17 cellular contexts compared by ENCODE assay signal in the genomic region with DNA sequence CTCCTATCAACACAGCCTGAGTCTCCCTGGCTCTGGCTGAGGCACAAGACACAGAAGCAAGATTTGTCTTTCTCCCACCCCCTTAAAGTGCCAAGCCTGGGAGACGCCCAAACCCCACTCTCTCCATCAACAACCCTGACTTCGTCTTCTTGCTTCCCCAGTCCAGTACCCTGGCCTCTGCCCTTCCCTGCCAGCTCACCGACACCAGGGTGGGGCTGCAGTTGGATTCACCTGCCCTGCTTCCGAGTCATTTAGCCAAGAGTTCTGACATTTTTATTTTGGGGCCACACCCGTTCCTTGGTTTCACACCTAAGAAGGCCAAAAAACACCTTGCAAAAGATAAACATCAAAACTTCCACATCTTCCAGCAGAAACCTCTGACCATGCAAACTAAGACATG. TPM values are rescaled to one million over a fixed set of nuclear protein-coding genes. Genes with fewer than 3 reads are reported as not detected.
DNase-seq lines count a peak whose midpoint lies in the region; ATAC-seq and TF ChIP-seq lines count a peak whose summit lies in the region.
"Had no signal": no experiment of that assay in that cellular context is flagged by ENCODE, and none has a peak within 500 bp of the region (broad histone marks: within the 10 kb centered on the region; RNA-seq: fewer than 3 reads in every experiment).

No MANE protein-coding gene starts in this region.

- H3K4me1 Mint-ChIP-seq in activated naive CD8-positive, alpha-beta T cell treated with anti-CD3 and anti-CD28 coated beads for 36 hours: peaks cover 11% of the 10 kb centered on the region
- H3K4me1 Mint-ChIP-seq in activated naive CD8-positive, alpha-beta T cell treated with anti-CD3 and anti-CD28 coated beads, Interleukin-2, amount 50 U/mL, for 24 hours: peaks cover 12% of the 10 kb centered on the region
- peaks cover 18% of the 10 kb centered on the region for H3K4me1 Mint-ChIP-seq in activated naive CD8-positive, alpha-beta T cell treated with anti-CD3 and anti-CD28 coated beads, Interleukin-2, amount 10 ng/mL, durations not matched to agents 7 days and 5 days
- H3K4me1 Mint-ChIP-seq: neural progenitor cell had no signal

- H3K9me3 ChIP-seq in right lobe of liver (no peaks in the 10 kb centered on the region), suprapubic skin (no peaks in the 10 kb centered on the region), left ventricle myocardium inferior (replicated peaks) (no peaks in the 10 kb centered on the region)
- H3K9me3 ChIP-seq: adrenal gland had no signal

- no peak overlapping the region for H3K4me3 Mint-ChIP-seq in activated naive CD8-positive, alpha-beta T cell treated with anti-CD3 and anti-CD28 coated beads for 36 hours
- H3K4me3 Mint-ChIP-seq in activated naive CD8-positive, alpha-beta T cell treated with anti-CD3 and anti-CD28 coated beads, Interleukin-2, amount 50 U/mL, for 24 hours: no peak overlapping the region
- H3K4me3 Mint-ChIP-seq in activated naive CD8-positive, alpha-beta T cell treated with anti-CD3 and anti-CD28 coated beads, Interleukin-2, amount 10 ng/mL, durations not matched to agents 7 days and 5 days: no peak overlapping the region
- H3K4me3 Mint-ChIP-seq: neural progenitor cell had no signal

- H3K36me3 ChIP-seq in right lobe of liver (peaks cover 0 to 6% (median 0%) of the 10 kb centered on the region in 4 donors), suprapubic skin (peaks cover 13% of the 10 kb centered on the region), left ventricle myocardium inferior (peaks cover 19% of the 10 kb centered on the region)
- H3K36me3 ChIP-seq: adrenal gland, neural progenitor cell had no signal

- H3K9me3 Mint-ChIP-seq in activated naive CD8-positive, alpha-beta T cell treated with anti-CD3 and anti-CD28 coated beads for 36 hours: no peaks in the 10 kb centered on the region
- H3K9me3 Mint-ChIP-seq in activated naive CD8-positive, alpha-beta T cell treated with anti-CD3 and anti-CD28 coated beads, Interleukin-2, amount 50 U/mL, for 24 hours: no peaks in the 10 kb centered on the region
- no peaks in the 10 kb centered on the region for H3K9me3 Mint-ChIP-seq in activated naive CD8-positive, alpha-beta T cell treated with anti-CD3 and anti-CD28 coated beads, Interleukin-2, amount 10 ng/mL, durations not matched to agents 7 days and 5 days
- H3K9me3 Mint-ChIP-seq: neural progenitor cell had no signal

- H3K36me3 Mint-ChIP-seq in activated naive CD8-positive, alpha-beta T cell treated with anti-CD3 and anti-CD28 coated beads for 36 hours: no peaks in the 10 kb centered on the region
- peaks cover 5% of the 10 kb centered on the region for H3K36me3 Mint-ChIP-seq in activated naive CD8-positive, alpha-beta T cell treated with anti-CD3 and anti-CD28 coated beads, Interleukin-2, amount 50 U/mL, for 24 hours (ENCODE audit: low read depth)
- peaks cover 6% of the 10 kb centered on the region for H3K36me3 Mint-ChIP-seq in activated naive CD8-positive, alpha-beta T cell treated with anti-CD3 and anti-CD28 coated beads, Interleukin-2, amount 10 ng/mL, durations not matched to agents 7 days and 5 days

- POLR2A ChIA-PET in activated naive CD8-positive, alpha-beta T cell treated with anti-CD3 and anti-CD28 coated beads, Interleukin-2, amount 10 ng/mL, durations not matched to agents 7 days and 5 days (lab: Charles Lee): interaction anchor here (0.6 kb wide), 1 partner anchor 194 kb away, joined by 7 read pairs; no protein-coding TSS in a partner anchor

- H3K27ac ChIP-seq in right lobe of liver (peak overlapping the region in 2 of 3 donors; percentile 49 to 57), suprapubic skin (peak overlapping the region; percentile 22), left ventricle myocardium inferior (replicated peaks) (no peak overlapping the region)
- H3K27ac ChIP-seq: adrenal gland, foreskin keratinocyte, neural progenitor cell, WERI-Rb-1 had no signal

- WGBS in right lobe of liver (ENCODE audit: insufficient coverage, low coverage, low lambda C conversion rate, missing lambda C conversion rate): 83% methylated on average over 4 of the region's 5 CpGs
- WGBS in suprapubic skin: 70% methylated on average over 5 of the region's 5 CpGs

- intact Hi-C loops in right lobe of liver (cut with DNase I): no loop called here
- intact Hi-C loops in left ventricle myocardium inferior (cut with micrococcal nuclease): no loop called here

- no peaks in the 10 kb centered on the region for H3K27me3 ChIP-seq in right lobe of liver
- no peaks in the 10 kb centered on the region for H3K27me3 ChIP-seq in suprapubic skin
- no peaks in the 10 kb centered on the region for H3K27me3 ChIP-seq in left ventricle myocardium inferior (ENCODE audit: low read depth)
- H3K27me3 ChIP-seq: adrenal gland, foreskin keratinocyte, neural progenitor cell had no signal

- H3K4me1 ChIP-seq in right lobe of liver (peaks cover 0 to 34% (median 14%) of the 10 kb centered on the region in 4 donors), suprapubic skin (peaks cover 12% of the 10 kb centered on the region), left ventricle myocardium inferior (peaks cover 18% of the 10 kb centered on the region)
- H3K4me1 ChIP-seq: adrenal gland, foreskin keratinocyte, neural progenitor cell had no signal

- H3K4me3 ChIP-seq in right lobe of liver: no peak overlapping the region
- H3K4me3 ChIP-seq in suprapubic skin: no peak overlapping the region
- no peak overlapping the region for H3K4me3 ChIP-seq in left ventricle myocardium inferior
- H3K4me3 ChIP-seq: adrenal gland, lung, neural progenitor cell had no signal

- TF ChIP-seq POLR2A in right lobe of liver (IDR thresholded peaks at IDR 0.05) (no peak), suprapubic skin (IDR thresholded peaks at IDR 0.05) (no peak)

- H3K27ac Mint-ChIP-seq in activated naive CD8-positive, alpha-beta T cell treated with anti-CD3 and anti-CD28 coated beads for 36 hours: peak overlapping the region; percentile 57
- H3K27ac Mint-ChIP-seq in activated naive CD8-positive, alpha-beta T cell treated with anti-CD3 and anti-CD28 coated beads, Interleukin-2, amount 50 U/mL, for 24 hours: no peak overlapping the region
- H3K27ac Mint-ChIP-seq in activated naive CD8-positive, alpha-beta T cell treated with anti-CD3 and anti-CD28 coated beads, Interleukin-2, amount 10 ng/mL, durations not matched to agents 7 days and 5 days: peak overlapping the region; percentile 56
- H3K27ac Mint-ChIP-seq: neural progenitor cell had no signal

- no peak for ATAC-seq in activated naive CD8-positive, alpha-beta T cell treated with anti-CD3 and anti-CD28 coated beads, Interleukin-2, amount 50 U/mL, for 24 hours
- no peak for ATAC-seq in activated naive CD8-positive, alpha-beta T cell treated with anti-CD3 and anti-CD28 coated beads, Interleukin-2, amount 10 ng/mL, durations not matched to agents 7 days and 5 days (ENCODE audit: low read depth)
- peak in 1 of 4 donors; percentile 8 for ATAC-seq in right lobe of liver
- no peak for ATAC-seq in GM21526 (IDR thresholded peaks at IDR 0.05; ENCODE audit: low FRiP score, unreplicated experiment)
- ATAC-seq: foreskin keratinocyte had no signal

- no peak for TF ChIP-seq EP300 in suprapubic skin (IDR thresholded peaks at IDR 0.05)

- DNase-seq in activated naive CD8-positive, alpha-beta T cell treated with anti-CD3 and anti-CD28 coated beads for 36 hours: no peak
- DNase-seq in activated naive CD8-positive, alpha-beta T cell treated with anti-CD3 and anti-CD28 coated beads, Interleukin-2, amount 50 U/mL, for 24 hours: no peak
- no peak for DNase-seq in activated naive CD8-positive, alpha-beta T cell treated with anti-CD3 and anti-CD28 coated beads, Interleukin-2, amount 10 ng/mL, durations not matched to agents 7 days and 5 days
- DNase-seq in right lobe of liver (no peak), suprapubic skin (ENCODE audit: low spot score in 2 of 2) (no peak), left ventricle myocardium inferior (no peak), NCI-H1417 (lab: John Stamatoyannopoulos, UW) (no peak)
- DNase-seq: adrenal gland; caudate nucleus; foreskin keratinocyte; H7; NCI-H1436 treated with DMSO at 0.1 percent for 48 hours; stimulated activated CD4-positive, alpha-beta T cell treated with anti-CD3 and anti-CD28 coated beads, Interleukin-15, amount 100 ng/mL, for 24 hours; WERI-Rb-1 had no signal

- no peaks in the 10 kb centered on the region for H3K27me3 Mint-ChIP-seq in activated naive CD8-positive, alpha-beta T cell treated with anti-CD3 and anti-CD28 coated beads for 36 hours
- no peaks in the 10 kb centered on the region for H3K27me3 Mint-ChIP-seq in activated naive CD8-positive, alpha-beta T cell treated with anti-CD3 and anti-CD28 coated beads, Interleukin-2, amount 50 U/mL, for 24 hours
- H3K27me3 Mint-ChIP-seq in activated naive CD8-positive, alpha-beta T cell treated with anti-CD3 and anti-CD28 coated beads, Interleukin-2, amount 10 ng/mL, durations not matched to agents 7 days and 5 days: no peaks in the 10 kb centered on the region

- TF ChIP-seq CTCF in right lobe of liver (IDR thresholded peaks at IDR 0.05): no peak
- TF ChIP-seq CTCF in suprapubic skin (IDR thresholded peaks at IDR 0.05): no peak
- no peak for TF ChIP-seq CTCF in left ventricle myocardium inferior (IDR thresholded peaks at IDR 0.05; ENCODE audit: borderline replicate concordance)

RNA-seq across cellular contexts. Expression of gene GFOD2, which starts 41.7 kb away (rescaled TPM):
- total RNA-seq in activated naive CD8-positive, alpha-beta T cell treated with anti-CD3 and anti-CD28 coated beads for 36 hours: 10 to 100 TPM; 13.1 to 14.0 TPM
- 10 to 100 TPM; 12.5 to 14.2 TPM for total RNA-seq in activated naive CD8-positive, alpha-beta T cell treated with anti-CD3 and anti-CD28 coated beads, Interleukin-2, amount 10 ng/mL, durations not matched to agents 7 days and 5 days
- total RNA-seq in right lobe of liver: 10 to 100 TPM; 19.7 to 39.7 (median 24.6) TPM
- total RNA-seq in suprapubic skin: 10 to 100 TPM; 18.3 to 31.1 (median 25.9) TPM
- total RNA-seq in left ventricle myocardium inferior: 11.1 TPM

RNA-seq across cellular contexts. Expression of gene RANBP10, which starts 45.5 kb away (rescaled TPM):
- 10 to 100 TPM; 16.1 to 16.2 TPM for total RNA-seq in activated naive CD8-positive, alpha-beta T cell treated with anti-CD3 and anti-CD28 coated beads for 36 hours
- 10 to 100 TPM; 23.1 to 23.2 TPM for total RNA-seq in activated naive CD8-positive, alpha-beta T cell treated with anti-CD3 and anti-CD28 coated beads, Interleukin-2, amount 10 ng/mL, durations not matched to agents 7 days and 5 days
- total RNA-seq in right lobe of liver (10 to 100 TPM; 15.1 to 38.4 (median 22.7) TPM), suprapubic skin (10 to 100 TPM; 18.4 to 35.2 (median 27.6) TPM), left ventricle myocardium inferior (14.7 TPM)

RNA-seq across cellular contexts. Expression of gene TSNAXIP1, which starts 45.9 kb away (rescaled TPM):
- under 1 TPM; 0.70 to 0.72 TPM for total RNA-seq in activated naive CD8-positive, alpha-beta T cell treated with anti-CD3 and anti-CD28 coated beads for 36 hours
- under 1 TPM in 1 of 2 experiments, not detected in 1; 0.40 TPM for total RNA-seq in activated naive CD8-positive, alpha-beta T cell treated with anti-CD3 and anti-CD28 coated beads, Interleukin-2, amount 10 ng/mL, durations not matched to agents 7 days and 5 days
- total RNA-seq in right lobe of liver: 1 to 10 TPM in 3 of 6 experiments, under 1 TPM in 3; 0.42 to 1.2 (median 0.99) TPM
- total RNA-seq in suprapubic skin: 1 to 10 TPM in 2 of 4 donors, under 1 TPM in 2; 0.34 to 1.4 (median 0.87) TPM
- 0.49 TPM for total RNA-seq in left ventricle myocardium inferior
